In genomic region chr10:77387247-77387646, GRCh38 we compare ENCODE assay signal across 16 cellular contexts.
A peak's percentile ranks its signal among the peaks of the same experiment; 100 is the strongest.
DNase-seq lines count a peak whose midpoint lies in the region; ATAC-seq, FAIRE-seq and TF ChIP-seq lines count a peak whose summit lies in the region.
"Had no signal": no experiment of that assay in that cellular context is flagged by ENCODE, and none has a peak within 500 bp of the region (broad histone marks: within the 10 kb centered on the region; RNA-seq: fewer than 3 reads in every experiment).

No MANE protein-coding gene starts in this region.

- no peak for ATAC-seq in activated CD4-positive, CD25-positive, alpha-beta regulatory T cell treated with anti-CD3 and anti-CD28 coated beads, Interleukin-2, amount 50 U/mL, for 24 hours

- H3K14ac ChIP-seq in trophoblast cell (ENCODE audit: low read length): no peak overlapping the region

- H2AK5ac ChIP-seq in trophoblast cell (ENCODE audit: low read length): no peak overlapping the region

- no peak overlapping the region for H2BK120ac ChIP-seq in trophoblast cell (ENCODE audit: insufficient read depth, low read length, poor library complexity)

- no peak overlapping the region for H3K4me3 ChIP-seq in BLaER1
- no peak overlapping the region for H3K4me3 ChIP-seq in SK-N-SH (ENCODE audit: low read depth in 2 of 2, low read length in 1 of 2)
- H3K4me3 ChIP-seq in trophoblast cell (ENCODE audit: low read depth, low read length): no peak overlapping the region
- H3K4me3 ChIP-seq in kidney (ENCODE audit: low read length in 2 of 2): no peak overlapping the region
- H3K4me3 ChIP-seq: lung, right atrium auricular region had no signal

- H3F3A ChIP-seq in SK-N-SH (replicated peaks; ENCODE audit: insufficient read depth): peaks cover 31% of the 10 kb centered on the region

- peaks cover 57% of the 10 kb centered on the region for H3K4me1 ChIP-seq in BLaER1
- peaks cover 36 to 37% of the 10 kb centered on the region in 2 experiments for H3K4me1 ChIP-seq in SK-N-SH (ENCODE audit: control insufficient read depth in 1 of 2, insufficient read depth in 2 of 2, low read depth in 1 of 2, low read length in 1 of 2)
- H3K4me1 ChIP-seq in trophoblast cell (ENCODE audit: control insufficient read depth in 1 of 2, insufficient read depth in 2 of 2, low read length in 2 of 2): peaks cover 23 to 26% of the 10 kb centered on the region in 2 experiments
- peaks cover 0 to under 1% of the 10 kb centered on the region in 2 donors for H3K4me1 ChIP-seq in kidney (ENCODE audit: control insufficient read depth in 1 of 2, insufficient read depth in 1 of 2, low read depth in 1 of 2, low read length in 2 of 2)

- H4K20me1 ChIP-seq in BLaER1 (no peaks in the 10 kb centered on the region), SK-N-SH (ENCODE audit: insufficient read depth) (peaks cover under 1% of the 10 kb centered on the region; the same call in 1 of the 2 replicates)

- H4K12ac ChIP-seq in trophoblast cell (ENCODE audit: low read depth, low read length): no peak overlapping the region

- H3K27me3 ChIP-seq in BLaER1 (no peaks in the 10 kb centered on the region), SK-N-SH (ENCODE audit: insufficient read depth) (no peaks in the 10 kb centered on the region), trophoblast cell (ENCODE audit: insufficient read depth, low read length) (no peaks in the 10 kb centered on the region)
- H3K27me3 ChIP-seq: right atrium auricular region had no signal

- H3K9ac ChIP-seq in BLaER1 (no peak overlapping the region), SK-N-SH (peak overlapping the region; percentile 34; the same call in 1 of the 2 replicates), trophoblast cell (ENCODE audit: low read length) (no peak overlapping the region), kidney (ENCODE audit: low read length in 2 of 2) (no peak overlapping the region)

- no peaks in the 10 kb centered on the region for H3K27me3 Mint-ChIP-seq in endothelial cell (ENCODE audit: unreplicated experiment)
- peaks cover 10 to 32% (median 17%) of the 10 kb centered on the region in 3 donors for H3K27me3 Mint-ChIP-seq in CD14-positive monocyte (ENCODE audit: low read depth in 3 of 3)

- peak overlapping the region; percentile 35 for H2BK12ac ChIP-seq in trophoblast cell (ENCODE audit: low read length)

- CTCF ChIA-PET in SK-N-SH (lab: Yijun Ruan, JAX): interaction anchor here (1.0 to 10.8 kb wide), 4 partner anchors 9 to 254 kb away, joined by 3 to 96 read pairs (median 4); no protein-coding TSS in a partner anchor

- H3K4me2 ChIP-seq in BLaER1 (peak overlapping the region; percentile 60), SK-N-SH (peak overlapping the region; percentile 52), trophoblast cell (ENCODE audit: low read length) (no peak overlapping the region)

- H3K4me3 Mint-ChIP-seq in endothelial cell (ENCODE audit: unreplicated experiment): no peak overlapping the region
- H3K4me3 Mint-ChIP-seq in CD14-positive monocyte: no peak overlapping the region
- H3K4me3 Mint-ChIP-seq: nephron progenitor cell had no signal

- H3K18ac ChIP-seq in trophoblast cell (ENCODE audit: low read length): no peak overlapping the region

- H3K79me1 ChIP-seq in trophoblast cell (ENCODE audit: low read length): peaks cover 21% of the 10 kb centered on the region

- TF ChIP-seq RAD21 in SK-N-SH (IDR thresholded peaks at IDR 0.05; ENCODE audit: low read length): no peak

- H3K27ac ChIP-seq in BLaER1 (no peak overlapping the region), SK-N-SH (ENCODE audit: low read depth in 2 of 2, low read length in 1 of 2) (peak overlapping the region; percentile 56 to 82; a peak in 3 of 4 replicates), trophoblast cell (ENCODE audit: low read depth, low read length) (no peak overlapping the region), kidney (ENCODE audit: low read depth in 2 of 2, low read length in 2 of 2) (no peak overlapping the region)
- H3K27ac ChIP-seq: right atrium auricular region had no signal

- H3K4ac ChIP-seq in trophoblast cell (ENCODE audit: low read depth, low read length): no peak overlapping the region

- H4K8ac ChIP-seq in trophoblast cell (ENCODE audit: low read depth, low read length): no peak overlapping the region

- H3K9me2 ChIP-seq in SK-N-SH: no peaks in the 10 kb centered on the region

- peak overlapping the region; percentile 39; the same call in 1 of the 2 replicates for H2AFZ ChIP-seq in SK-N-SH (ENCODE audit: low read depth)
- no peak overlapping the region for H2AFZ ChIP-seq in trophoblast cell (ENCODE audit: insufficient read depth, low read length, poor library complexity)

- H3K27ac Mint-ChIP-seq in endothelial cell (ENCODE audit: unreplicated experiment): no peak overlapping the region
- no peak overlapping the region for H3K27ac Mint-ChIP-seq in CD14-positive monocyte
- H3K27ac Mint-ChIP-seq: nephron progenitor cell had no signal

- no peak overlapping the region for H2BK5ac ChIP-seq in trophoblast cell (ENCODE audit: low read depth, low read length, poor library complexity)

- no peak for TF ChIP-seq CTCF in SK-N-SH (IDR thresholded peaks at IDR 0.05)
- peak; percentile 23 for TF ChIP-seq CTCF in endothelial cell (IDR thresholded peaks at IDR 0.05; ENCODE audit: unreplicated experiment)
- TF ChIP-seq CTCF in kidney (IDR thresholded peaks at IDR 0.05; ENCODE audit: borderline replicate concordance, extremely low read depth, insufficient read depth): no peak
- TF ChIP-seq CTCF in CD14-positive monocyte (IDR thresholded peaks at IDR 0.05): no peak
- no peak for TF ChIP-seq CTCF in GM20000 (IDR thresholded peaks at IDR 0.05; ENCODE audit: extremely low read depth, missing control alignments)

- H4K91ac ChIP-seq in trophoblast cell (ENCODE audit: low read depth, low read length): no peak overlapping the region

- no peaks in the 10 kb centered on the region for H3K9me3 ChIP-seq in BLaER1
- H3K9me3 ChIP-seq in SK-N-SH: no peaks in the 10 kb centered on the region
- no peaks in the 10 kb centered on the region for H3K9me3 ChIP-seq in trophoblast cell (ENCODE audit: insufficient read depth, low read depth, low read length)
- H3K9me3 ChIP-seq in kidney (ENCODE audit: control insufficient read depth in 1 of 2, low read length in 2 of 2): no peaks in the 10 kb centered on the region
- H3K9me3 ChIP-seq: right atrium auricular region had no signal

- H3K4me1 Mint-ChIP-seq in endothelial cell (ENCODE audit: unreplicated experiment) (peaks cover 23% of the 10 kb centered on the region), CD14-positive monocyte (no peaks in the 10 kb centered on the region)

- H3K9me3 Mint-ChIP-seq in endothelial cell (ENCODE audit: unreplicated experiment): no peaks in the 10 kb centered on the region
- H3K9me3 Mint-ChIP-seq in CD14-positive monocyte: peaks cover 0 to 1% (median 0%) of the 10 kb centered on the region in 7 donors
- H3K9me3 Mint-ChIP-seq: nephron progenitor cell had no signal

- no peak overlapping the region for H3K23ac ChIP-seq in trophoblast cell (ENCODE audit: low read length)

- no peaks in the 10 kb centered on the region for H3K36me3 ChIP-seq in BLaER1
- peaks cover 0 to 7% of the 10 kb centered on the region in 2 experiments for H3K36me3 ChIP-seq in SK-N-SH (replicated peaks in 1 of 2; ENCODE audit: control insufficient read depth in 1 of 2, insufficient read depth in 2 of 2, low read length in 1 of 2)
- peaks cover 6 to 7% of the 10 kb centered on the region in 2 experiments for H3K36me3 ChIP-seq in trophoblast cell (ENCODE audit: control insufficient read depth in 1 of 2, insufficient read depth in 2 of 2, low read length in 2 of 2)
- H3K36me3 ChIP-seq in kidney (ENCODE audit: control insufficient read depth in 1 of 2, insufficient read depth in 2 of 2, low read length in 2 of 2): no peaks in the 10 kb centered on the region
- H3K36me3 ChIP-seq: right atrium auricular region had no signal

- POLR2A ChIA-PET in SK-N-SH (lab: Yijun Ruan, JAX): no interaction called here

- H3K79me2 ChIP-seq in SK-N-SH (ENCODE audit: insufficient read depth) (peaks cover 7% of the 10 kb centered on the region; the same call in 1 of the 2 replicates), trophoblast cell (ENCODE audit: control insufficient read depth, insufficient read depth, low read length, poor library complexity) (peaks cover 4% of the 10 kb centered on the region)

- intact Hi-C loops in kidney (cut with DNase I): loop anchor here (10.0 kb wide), 1 partner anchor 258 kb away; no protein-coding TSS in a partner anchor
- intact Hi-C loops in CD14-positive monocyte (cut with micrococcal nuclease): no loop called here

- DNase-seq in SK-N-SH: no peak
- no peak for DNase-seq in endothelial cell (ENCODE audit: low spot score)
- DNase-seq in trophoblast cell: no peak
- no peak for DNase-seq in kidney
- DNase-seq in CD14-positive monocyte (ENCODE audit: low spot score): no peak
- DNase-seq in GM20000 (ENCODE audit: low spot score): no peak
- DNase-seq: activated CD4-positive, CD25-positive, alpha-beta regulatory T cell; MM.1S; NCI-H187; NCI-H446 treated with DMSO at 0.1 percent for 48 hours; nephron progenitor cell; SHP77 treated with DMSO at 0.1 percent for 48 hours had no signal

- H3K36me3 Mint-ChIP-seq in endothelial cell (ENCODE audit: low read depth, unreplicated experiment) (no peaks in the 10 kb centered on the region), CD14-positive monocyte (no peaks in the 10 kb centered on the region)

- no peak for FAIRE-seq in kidney (lab: Jason Lieb, UNC)

- TF ChIP-seq EP300 in SK-N-SH (IDR thresholded peaks at IDR 0.05; ENCODE audit: borderline replicate concordance in 1 of 2, low read depth in 1 of 2, low read length in 1 of 2): no peak

TF ChIP-seq in SK-N-SH, 30 proteins besides CTCF, POLR2A, EP300 and RAD21:
- TF ChIP-seq POLR2AphosphoS5 (IDR thresholded peaks at IDR 0.05; ENCODE audit: low read depth, low read length): 0 out of 2 replicates have a peak, but pooled peaks have one; percentile 9
- TF ChIP-seq MAX (IDR thresholded peaks at IDR 0.05; ENCODE audit: low read depth): no peak
- TF ChIP-seq TAF1 (IDR thresholded peaks at IDR 0.05; ENCODE audit: borderline replicate concordance, low read depth, low read length): no peak
- no peak for TF ChIP-seq NFIC (IDR thresholded peaks at IDR 0.05; ENCODE audit: borderline replicate concordance)
- TF ChIP-seq YY1 (IDR thresholded peaks at IDR 0.05; ENCODE audit: low read depth): no peak
- no peak for TF ChIP-seq MXI1 (IDR thresholded peaks at IDR 0.05; ENCODE audit: low read depth, low read length)
- no peak for TF ChIP-seq SIN3A (IDR thresholded peaks at IDR 0.05; ENCODE audit: borderline replicate concordance, low read depth, low read length)
- TF ChIP-seq FOSL2 (IDR thresholded peaks at IDR 0.05; ENCODE audit: borderline replicate concordance, low read depth): no peak

Comparison
In these comparisons a context has a peak if more than half of its experiments do, and no peak if none do; other contexts are left out.
1. H3K27ac ChIP-seq: peak in SK-N-SH (2 of 2); none in BLaER1 (single experiment), trophoblast cell (single experiment) and kidney (0 of 2).